16 cellular contexts compared by ENCODE assay signal in genomic region chr2:239302083-239302807, GRCh38.
A peak's percentile ranks its signal among the peaks of the same experiment; 100 is the strongest.
DNase-seq lines count a peak whose midpoint lies in the region; ATAC-seq and TF ChIP-seq lines count a peak whose summit lies in the region.
"Had no signal": no experiment of that assay in that cellular context is flagged by ENCODE, and none has a peak within 500 bp of the region (broad histone marks: within the 10 kb centered on the region; RNA-seq: fewer than 3 reads in every experiment).

No MANE protein-coding gene starts in this region.

- POLR2A ChIA-PET in CD8-positive, alpha-beta T cell (lab: Charles Lee), result no interaction called here

- H3K4me3 Mint-ChIP-seq in CD8-positive, alpha-beta T cell, result no peak overlapping the region
- no peak overlapping the region for H3K4me3 Mint-ChIP-seq in activated naive CD8-positive, alpha-beta T cell treated with anti-CD3 and anti-CD28 coated beads, Interleukin-2, amount 50 U/mL, for 24 hours
- H3K4me3 Mint-ChIP-seq: stimulated activated memory B cell treated with anti-CD40 and anti-IgM and Interleukin-4, amounts not matched to agents 10 μg/mL and 1 μg/mL and 100 μg/mL, for 72 hours had no signal

- no peaks in the 10 kb centered on the region for H3K36me3 ChIP-seq in CD8-positive, alpha-beta T cell (ENCODE audit: insufficient read depth, low read length)
- H3K36me3 ChIP-seq in left ventricle myocardium inferior (no peaks in the 10 kb centered on the region), gastrocnemius medialis (no peaks in the 10 kb centered on the region)

- intact Hi-C loops in CD8-positive, alpha-beta T cell (cut with DNase I, micrococcal nuclease), result no loop called here
- intact Hi-C loops in left ventricle myocardium inferior (cut with micrococcal nuclease), result no loop called here
- intact Hi-C loops in gastrocnemius medialis (cut with DNase I; ENCODE audit: low total_unique reads), result no loop called here

- H3K4me1 ChIP-seq in CD8-positive, alpha-beta T cell (ENCODE audit: insufficient read depth, low read length), result peaks cover 48% of the 10 kb centered on the region
- H3K4me1 ChIP-seq in left ventricle myocardium inferior (peaks cover 98% of the 10 kb centered on the region), gastrocnemius medialis (peaks cover 84 to 86% of the 10 kb centered on the region in 2 donors)

- H3K9me3 Mint-ChIP-seq in CD8-positive, alpha-beta T cell, result no peaks in the 10 kb centered on the region
- no peaks in the 10 kb centered on the region for H3K9me3 Mint-ChIP-seq in activated naive CD8-positive, alpha-beta T cell treated with anti-CD3 and anti-CD28 coated beads, Interleukin-2, amount 50 U/mL, for 24 hours
- no peaks in the 10 kb centered on the region for H3K9me3 Mint-ChIP-seq in activated naive CD4-positive, alpha-beta T cell treated with anti-CD3 and anti-CD28 coated beads, Interleukin-2, amount 50 U/mL, for 72 hours
- H3K9me3 Mint-ChIP-seq: stimulated activated memory B cell treated with anti-CD40 and anti-IgM and Interleukin-4, amounts not matched to agents 10 μg/mL and 1 μg/mL and 100 μg/mL, for 72 hours had no signal

- no peak overlapping the region for H3K27ac ChIP-seq in CD8-positive, alpha-beta T cell (ENCODE audit: low read depth, low read length)
- H3K27ac ChIP-seq in left ventricle myocardium inferior (replicated peaks), result peak overlapping the region; percentile 65
- peak overlapping the region; percentile 94 to 99 (median 98) for H3K27ac ChIP-seq in gastrocnemius medialis

- in situ Hi-C loops in gastrocnemius medialis (cut with MboI; ENCODE audit: low sequenced_read_pairs in 4 of 4), result loop anchor here in 1 of 4 donors (10.0 kb wide), 1 partner anchor 77 kb away; no protein-coding TSS in a partner anchor

- H3K4me1 Mint-ChIP-seq in CD8-positive, alpha-beta T cell (ENCODE audit: low read depth), result peaks cover 52% of the 10 kb centered on the region
- H3K4me1 Mint-ChIP-seq in activated naive CD8-positive, alpha-beta T cell treated with anti-CD3 and anti-CD28 coated beads, Interleukin-2, amount 50 U/mL, for 24 hours, result peaks cover 55% of the 10 kb centered on the region

- H3K36me3 Mint-ChIP-seq in CD8-positive, alpha-beta T cell, result no peaks in the 10 kb centered on the region
- H3K36me3 Mint-ChIP-seq in activated naive CD8-positive, alpha-beta T cell treated with anti-CD3 and anti-CD28 coated beads, Interleukin-2, amount 50 U/mL, for 24 hours (ENCODE audit: low read depth), result peaks cover 2% of the 10 kb centered on the region
- peaks cover 8 to 9% of the 10 kb centered on the region in 2 donors for H3K36me3 Mint-ChIP-seq in activated naive CD4-positive, alpha-beta T cell treated with anti-CD3 and anti-CD28 coated beads, Interleukin-2, amount 50 U/mL, for 72 hours

- no peaks in the 10 kb centered on the region for H3K27me3 ChIP-seq in CD8-positive, alpha-beta T cell (ENCODE audit: insufficient read depth, low read length)
- H3K27me3 ChIP-seq in left ventricle myocardium inferior (ENCODE audit: low read depth) (no peaks in the 10 kb centered on the region), gastrocnemius medialis (no peaks in the 10 kb centered on the region)

- H3K27me3 Mint-ChIP-seq in CD8-positive, alpha-beta T cell (ENCODE audit: low read depth), result no peaks in the 10 kb centered on the region
- peaks cover 2% of the 10 kb centered on the region for H3K27me3 Mint-ChIP-seq in activated naive CD8-positive, alpha-beta T cell treated with anti-CD3 and anti-CD28 coated beads, Interleukin-2, amount 50 U/mL, for 24 hours

- no peak for DNase-seq in CD8-positive, alpha-beta T cell
- no peak for DNase-seq in activated naive CD8-positive, alpha-beta T cell treated with anti-CD3 and anti-CD28 coated beads, Interleukin-2, amount 50 U/mL, for 24 hours
- peak; percentile 13 for DNase-seq in left ventricle myocardium inferior
- peak; percentile 81 to 95 for DNase-seq in gastrocnemius medialis
- DNase-seq in NCI-H446 (lab: John Stamatoyannopoulos, UW), result no peak
- no peak for DNase-seq in activated naive CD4-positive, alpha-beta T cell treated with anti-CD3 and anti-CD28 coated beads, Interleukin-2, amount 50 U/mL, for 72 hours (ENCODE audit: low spot score in 2 of 2)
- no peak for DNase-seq in COLO829 (ENCODE audit: low spot score)
- DNase-seq: activated CD8-positive, alpha-beta memory T cell treated with anti-CD3 and anti-CD28 coated beads, Interleukin-2, amount 50 U/mL, for 4 hours; anterior cingulate cortex; COR-L47; dermis blood vessel endothelial cell; GOT3; stimulated activated CD4-positive, alpha-beta T cell treated with anti-CD3 and anti-CD28 coated beads, Interleukin-4, amount 100 ng/mL, for 24 hours had no signal

- CTCF ChIA-PET in CD8-positive, alpha-beta T cell (lab: Charles Lee), result interaction anchor here (0.9 to 1.8 kb wide), 4 partner anchors 17 to 158 kb away, joined by 3 to 6 read pairs (median 4); no protein-coding TSS in a partner anchor

- no peak for TF ChIP-seq CTCF in CD8-positive, alpha-beta T cell (IDR thresholded peaks at IDR 0.05)
- no peak for TF ChIP-seq CTCF in left ventricle myocardium inferior (IDR thresholded peaks at IDR 0.05; ENCODE audit: borderline replicate concordance)
- no peak for TF ChIP-seq CTCF in gastrocnemius medialis (IDR thresholded peaks at IDR 0.05 in 4 of 5, conservative IDR thresholded peaks at IDR 0.05 in 1 of 5)

- peak; percentile 46 to 69 for TF ChIP-seq POLR2A in gastrocnemius medialis (IDR thresholded peaks at IDR 0.05)

- H3K4me3 ChIP-seq in CD8-positive, alpha-beta T cell (ENCODE audit: low read depth, low read length), result no peak overlapping the region
- H3K4me3 ChIP-seq in left ventricle myocardium inferior (no peak overlapping the region), gastrocnemius medialis (peak overlapping the region in 3 of 4 donors; percentile 3 to 29 (median 5))
- H3K4me3 ChIP-seq: mucosa of descending colon had no signal

- peak overlapping the region; percentile 81 for H3K27ac Mint-ChIP-seq in CD8-positive, alpha-beta T cell
- peak overlapping the region; percentile 21 for H3K27ac Mint-ChIP-seq in activated naive CD8-positive, alpha-beta T cell treated with anti-CD3 and anti-CD28 coated beads, Interleukin-2, amount 50 U/mL, for 24 hours
- peak overlapping the region in 1 of 2 donors; percentile 53 for H3K27ac Mint-ChIP-seq in activated naive CD4-positive, alpha-beta T cell treated with anti-CD3 and anti-CD28 coated beads, Interleukin-2, amount 50 U/mL, for 72 hours

- H3K9me3 ChIP-seq in CD8-positive, alpha-beta T cell (ENCODE audit: low read length), result no peaks in the 10 kb centered on the region
- H3K9me3 ChIP-seq in left ventricle myocardium inferior (replicated peaks) (no peaks in the 10 kb centered on the region), gastrocnemius medialis (no peaks in the 10 kb centered on the region)
- H3K9me3 ChIP-seq: mucosa of descending colon had no signal

- no peak for ATAC-seq in CD8-positive, alpha-beta T cell
- ATAC-seq in activated naive CD8-positive, alpha-beta T cell treated with anti-CD3 and anti-CD28 coated beads, Interleukin-2, amount 50 U/mL, for 24 hours, result no peak
- ATAC-seq in gastrocnemius medialis (peak; percentile 36 to 51), GM21723 (IDR thresholded peaks at IDR 0.05; ENCODE audit: unreplicated experiment) (no peak)
- ATAC-seq in activated naive CD4-positive, alpha-beta T cell treated with anti-CD3 and anti-CD28 coated beads, Interleukin-2, amount 50 U/mL, for 72 hours, result no peak
- ATAC-seq: mucosa of descending colon had no signal

Comparison
In these comparisons a context has a peak if more than half of its experiments do, and no peak if none do; other contexts are left out.
1. ATAC-seq: peak in gastrocnemius medialis (2 of 2); none in CD8-positive, alpha-beta T cell (single experiment), activated naive CD8-positive, alpha-beta T cell treated with anti-CD3 and anti-CD28 coated beads, Interleukin-2, amount 50 U/mL, for 24 hours (single experiment), GM21723 (single experiment) and activated naive CD4-positive, alpha-beta T cell treated with anti-CD3 and anti-CD28 coated beads, Interleukin-2, amount 50 U/mL, for 72 hours (0 of 2).
2. DNase-seq: peak in left ventricle myocardium inferior (single experiment) and gastrocnemius medialis (2 of 2); none in CD8-positive, alpha-beta T cell (0 of 7), activated naive CD8-positive, alpha-beta T cell treated with anti-CD3 and anti-CD28 coated beads, Interleukin-2, amount 50 U/mL, for 24 hours (single experiment), NCI-H446 (0 of 2), activated naive CD4-positive, alpha-beta T cell treated with anti-CD3 and anti-CD28 coated beads, Interleukin-2, amount 50 U/mL, for 72 hours (0 of 2) and COLO829 (single experiment).
3. H3K4me3 ChIP-seq: peak in gastrocnemius medialis (3 of 4); none in CD8-positive, alpha-beta T cell (single experiment) and left ventricle myocardium inferior (single experiment).